ENCODE assay signal across 1 cellular context in the genomic region with DNA sequence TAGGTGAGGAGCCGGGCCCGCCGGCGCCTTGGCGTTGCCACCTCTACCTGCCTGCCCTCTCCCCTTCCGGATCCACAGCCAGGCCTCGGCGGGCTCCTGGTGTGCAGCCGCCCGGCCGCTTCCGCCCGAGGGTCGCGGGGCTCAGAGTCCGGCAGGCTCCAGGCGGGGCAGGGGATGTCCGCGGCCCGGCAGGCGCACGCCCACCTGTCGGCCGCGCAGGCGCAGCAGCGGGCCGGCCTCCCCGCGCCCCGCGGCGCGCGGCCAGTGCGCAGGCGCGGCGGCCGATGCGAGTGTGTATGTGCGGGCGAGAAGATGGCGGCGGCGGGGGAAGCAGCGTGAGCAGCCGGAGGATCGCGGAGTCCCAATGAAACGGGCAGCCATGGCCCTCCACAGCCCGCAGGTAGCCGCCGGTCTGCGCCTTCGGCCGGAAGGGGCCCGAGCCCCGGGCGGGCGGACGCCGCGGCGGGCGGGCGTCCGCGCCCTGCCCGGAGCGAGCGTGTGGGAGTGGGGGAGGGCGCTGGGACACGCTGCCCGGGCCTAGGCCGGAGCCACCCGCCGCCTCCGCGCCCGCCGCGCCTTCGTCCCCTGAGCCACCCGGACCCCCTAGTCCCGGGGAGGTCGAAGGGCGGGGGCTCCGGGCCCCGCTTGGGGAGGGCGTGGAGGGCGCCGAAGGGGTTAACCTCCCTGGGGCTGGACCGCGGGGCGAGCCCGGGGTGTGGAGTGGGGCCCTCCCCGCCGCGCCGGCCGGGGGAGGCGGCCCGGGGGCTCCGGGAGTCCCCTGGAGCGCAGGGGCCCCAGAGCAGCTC.
TF ChIP-seq lines count a peak whose summit lies in the region.

A gene with protein sequence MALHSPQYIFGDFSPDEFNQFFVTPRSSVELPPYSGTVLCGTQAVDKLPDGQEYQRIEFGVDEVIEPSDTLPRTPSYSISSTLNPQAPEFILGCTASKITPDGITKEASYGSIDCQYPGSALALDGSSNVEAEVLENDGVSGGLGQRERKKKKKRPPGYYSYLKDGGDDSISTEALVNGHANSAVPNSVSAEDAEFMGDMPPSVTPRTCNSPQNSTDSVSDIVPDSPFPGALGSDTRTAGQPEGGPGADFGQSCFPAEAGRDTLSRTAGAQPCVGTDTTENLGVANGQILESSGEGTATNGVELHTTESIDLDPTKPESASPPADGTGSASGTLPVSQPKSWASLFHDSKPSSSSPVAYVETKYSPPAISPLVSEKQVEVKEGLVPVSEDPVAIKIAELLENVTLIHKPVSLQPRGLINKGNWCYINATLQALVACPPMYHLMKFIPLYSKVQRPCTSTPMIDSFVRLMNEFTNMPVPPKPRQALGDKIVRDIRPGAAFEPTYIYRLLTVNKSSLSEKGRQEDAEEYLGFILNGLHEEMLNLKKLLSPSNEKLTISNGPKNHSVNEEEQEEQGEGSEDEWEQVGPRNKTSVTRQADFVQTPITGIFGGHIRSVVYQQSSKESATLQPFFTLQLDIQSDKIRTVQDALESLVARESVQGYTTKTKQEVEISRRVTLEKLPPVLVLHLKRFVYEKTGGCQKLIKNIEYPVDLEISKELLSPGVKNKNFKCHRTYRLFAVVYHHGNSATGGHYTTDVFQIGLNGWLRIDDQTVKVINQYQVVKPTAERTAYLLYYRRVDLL (plus strand): TSS at position 289 of the 806 bp plus-strand sequence. CDS start 91 bp downstream, at position 380.

TF ChIP-seq in PFSK-1, 5 proteins besides CTCF, POLR2A, EP300 and RAD21 (continued from another document):
- TF ChIP-seq REST (IDR thresholded peaks at IDR 0.05; ENCODE audit: insufficient read depth in 1 of 2, low read depth in 2 of 2, low read length in 2 of 2) = no peak
- TF ChIP-seq SIN3A (IDR thresholded peaks at IDR 0.05; ENCODE audit: borderline replicate concordance, insufficient read depth, low read length) = no peak
